7 cellular contexts compared by ENCODE assay signal in genomic region chr18:48256848-48257247, GRCh38.
"Had no signal": no experiment of that assay in that cellular context is flagged by ENCODE, and none has a peak within 500 bp of the region (broad histone marks: within the 10 kb centered on the region; RNA-seq: fewer than 3 reads in every experiment).

No MANE protein-coding gene starts in this region.

- H3K4me3 ChIP-seq: GM12878 had no signal

- ATAC-seq: GM12878 had no signal

- DNase-seq: GDM1, GF-D8 had no signal

- FAIRE-seq: G401.6, GM12878, GM12891, GM12892, GM18507 had no signal
